ENCODE assay signal across 3 cellular contexts in the genomic region with DNA sequence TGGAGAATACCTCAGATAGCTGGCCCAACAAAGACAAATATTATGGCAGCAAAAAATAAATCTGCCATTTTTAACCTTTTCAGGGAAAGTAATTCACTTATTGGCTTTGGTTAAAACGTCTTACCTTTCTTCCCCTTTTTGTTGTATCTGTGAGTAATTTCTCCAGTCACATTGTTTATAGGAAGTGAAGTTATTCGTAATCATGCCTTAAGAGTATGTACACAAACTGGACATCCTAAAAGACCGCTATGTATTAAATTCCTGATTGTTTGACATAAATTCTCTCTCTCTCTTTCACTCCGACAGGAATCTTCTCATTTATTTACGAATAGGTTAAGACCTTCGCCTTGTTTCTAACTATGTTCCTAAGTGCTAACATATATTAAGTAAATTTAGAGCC.
"Had no signal": no experiment of that assay in that cellular context is flagged by ENCODE, and none has a peak within 500 bp of the region (broad histone marks: within the 10 kb centered on the region; RNA-seq: fewer than 3 reads in every experiment).

No MANE protein-coding gene starts in this region.

- DNase-seq: GDM1, GF-D8 had no signal

- ATAC-seq: GM12878 had no signal

- H3K4me3 ChIP-seq: GM12878 had no signal
